25 cellular contexts compared by ENCODE assay signal in the genomic region with DNA sequence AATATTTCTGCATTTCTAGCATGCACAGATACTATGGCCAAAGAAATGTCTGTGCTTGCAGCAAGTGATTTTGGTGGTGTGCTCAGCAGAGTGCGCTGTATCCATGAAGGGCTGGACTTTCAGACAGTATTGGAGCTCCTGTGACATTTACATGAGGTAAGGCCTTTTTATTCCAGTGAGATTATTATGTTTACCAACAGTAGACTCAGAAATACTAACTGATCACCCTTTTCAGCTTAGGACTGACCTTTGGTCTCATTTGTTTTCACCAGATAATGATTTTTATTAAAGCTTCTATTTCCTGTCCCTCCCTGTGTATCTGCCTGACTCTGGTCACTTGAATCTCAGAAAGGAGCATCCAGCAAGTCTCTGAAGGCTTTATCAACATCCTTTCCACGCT.
"Had no signal": no experiment of that assay in that cellular context is flagged by ENCODE, and none has a peak within 500 bp of the region (broad histone marks: within the 10 kb centered on the region; RNA-seq: fewer than 3 reads in every experiment).

No MANE protein-coding gene starts in this region.

- H3K27me3 Mint-ChIP-seq: activated B cell treated with CpG ODN at 0.5 μM for 24 hours; activated CD4-positive, alpha-beta T cell treated with anti-CD3 and anti-CD28 coated beads for 36 hours; activated naive CD8-positive, alpha-beta T cell; activated T-cell treated with anti-CD3 and anti-CD28 coated beads, Interleukin-2, amount 50 U/mL, for 24 hours; activated T-helper 17 cell treated with anti-CD3 and anti-CD28 coated beads, Interleukin-2, amount 50 U/mL, for 72 hours; naive thymus-derived CD8-positive, alpha-beta T cell; type B pancreatic cell had no signal

- FAIRE-seq: colon had no signal

- DNase-seq: activated B cell treated with CpG ODN at 0.5 μM for 24 hours; activated CD4-positive, alpha-beta T cell treated with anti-CD3 and anti-CD28 coated beads for 36 hours; activated CD4-positive, alpha-beta T cell treated with anti-CD3 and anti-CD28 coated beads, Interleukin-2, amount 50 U/mL, for 4 hours; activated CD8-positive, alpha-beta memory T cell treated with anti-CD3 and anti-CD28 coated beads for 24 hours; activated CD8-positive, alpha-beta memory T cell treated with anti-CD3 and anti-CD28 coated beads, Interleukin-2, amount 50 U/mL, for 4 hours; activated T-cell treated with anti-CD3 and anti-CD28 coated beads, Interleukin-2, amount 50 U/mL, for 24 hours; adrenal gland; brain microvascular endothelial cell; caudate nucleus; effector memory CD4-positive, alpha-beta T cell; foreskin keratinocyte; immature natural killer cell; left lung; naive thymus-derived CD8-positive, alpha-beta T cell; spleen; stimulated activated CD4-positive, alpha-beta T cell treated with anti-CD3 and anti-CD28 coated beads, Interleukin-4, amount 100 ng/mL, for 24 hours; stimulated activated naive CD4-positive, alpha-beta T cell treated with Interleukin-2 at 50 U/mL for 16 hours had no signal

- H3K4me1 ChIP-seq: adrenal gland, ascending aorta, foreskin keratinocyte, left lung, prostate gland, spleen, vagina had no signal

- H3K9me3 Mint-ChIP-seq: type B pancreatic cell had no signal

- H3K4me3 ChIP-seq: adrenal gland, ascending aorta, left lung, prostate gland, spleen, thoracic aorta, vagina had no signal

- H3K4me3 Mint-ChIP-seq: activated B cell treated with CpG ODN at 0.5 μM for 24 hours; activated CD4-positive, alpha-beta T cell treated with anti-CD3 and anti-CD28 coated beads for 36 hours; activated naive CD8-positive, alpha-beta T cell; activated T-cell treated with anti-CD3 and anti-CD28 coated beads, Interleukin-2, amount 50 U/mL, for 24 hours; activated T-helper 17 cell treated with anti-CD3 and anti-CD28 coated beads, Interleukin-2, amount 50 U/mL, for 72 hours; immature natural killer cell; naive thymus-derived CD8-positive, alpha-beta T cell; type B pancreatic cell had no signal

- H3K4me1 Mint-ChIP-seq: activated B cell treated with CpG ODN at 0.5 μM for 24 hours; activated CD4-positive, alpha-beta T cell treated with anti-CD3 and anti-CD28 coated beads for 36 hours; activated T-helper 17 cell treated with anti-CD3 and anti-CD28 coated beads, Interleukin-2, amount 50 U/mL, for 72 hours; immature natural killer cell; naive thymus-derived CD8-positive, alpha-beta T cell had no signal

- H3K36me3 ChIP-seq: adrenal gland, ascending aorta, brain microvascular endothelial cell, left lung, prostate gland, spleen, thoracic aorta, vagina had no signal

- H3K27ac Mint-ChIP-seq: activated B cell treated with CpG ODN at 0.5 μM for 24 hours; activated CD4-positive, alpha-beta T cell treated with anti-CD3 and anti-CD28 coated beads for 36 hours; activated naive CD8-positive, alpha-beta T cell; activated T-cell treated with anti-CD3 and anti-CD28 coated beads, Interleukin-2, amount 50 U/mL, for 24 hours; activated T-helper 17 cell treated with anti-CD3 and anti-CD28 coated beads, Interleukin-2, amount 50 U/mL, for 72 hours; immature natural killer cell; naive thymus-derived CD8-positive, alpha-beta T cell; type B pancreatic cell had no signal

- H3K36me3 Mint-ChIP-seq: activated naive CD8-positive, alpha-beta T cell; immature natural killer cell; naive thymus-derived CD8-positive, alpha-beta T cell; type B pancreatic cell had no signal

- H3K9me3 ChIP-seq: adrenal gland, ascending aorta, left lung, prostate gland, thoracic aorta, vagina had no signal

- ATAC-seq: activated CD4-positive, alpha-beta T cell treated with anti-CD3 and anti-CD28 coated beads for 36 hours; activated T-helper 17 cell treated with anti-CD3 and anti-CD28 coated beads, Interleukin-2, amount 50 U/mL, for 72 hours; foreskin keratinocyte; left lung; naive thymus-derived CD8-positive, alpha-beta T cell had no signal

- H3K27me3 ChIP-seq: adrenal gland, ascending aorta, brain microvascular endothelial cell, foreskin keratinocyte, left lung, spleen, vagina had no signal

- H3K27ac ChIP-seq: adrenal gland, ascending aorta, brain microvascular endothelial cell, foreskin keratinocyte, left lung, prostate gland, spleen, thoracic aorta, vagina had no signal
